ENCODE assay signal across 8 cellular contexts in genomic region chr20:62860391-62860923, GRCh38. TPM values are rescaled to one million over a fixed set of nuclear protein-coding genes. Genes with fewer than 3 reads are reported as not detected.
DNase-seq lines count a peak whose midpoint lies in the region; ATAC-seq and TF ChIP-seq lines count a peak whose summit lies in the region.

No MANE protein-coding gene starts in this region.

- TF ChIP-seq CTCF in AG09309 (IDR thresholded peaks at IDR 0.05; ENCODE audit: control insufficient read depth, insufficient read depth, low read depth, low read length, missing control alignments) (no peak), GM12865 (IDR thresholded peaks at IDR 0.05; ENCODE audit: insufficient read depth, low read depth, low read length, missing control alignments) (no peak), esophagus muscularis mucosa (IDR thresholded peaks at IDR 0.05) (no peak), ovary (IDR thresholded peaks at IDR 0.05) (no peak)

- H3K4me1 ChIP-seq in esophagus muscularis mucosa, result peaks cover 15 to 24% (median 20%) of the 10 kb centered on the region in 4 donors
- peaks cover 7% of the 10 kb centered on the region for H3K4me1 ChIP-seq in ovary (ENCODE audit: insufficient read depth)

- peak overlapping the region; percentile 66 for H3K4me3 ChIP-seq in AG09309 (ENCODE audit: control insufficient read depth, low read depth, low read length)
- H3K4me3 ChIP-seq in GM12865 (ENCODE audit: low read depth, low read length), result peak overlapping the region; percentile 52
- peak overlapping the region; percentile 49 to 76 (median 56) for H3K4me3 ChIP-seq in esophagus muscularis mucosa
- H3K4me3 ChIP-seq in ovary, result peak overlapping the region; percentile 43

- H3K36me3 ChIP-seq in esophagus muscularis mucosa (peaks cover 8 to 18% (median 14%) of the 10 kb centered on the region in 4 donors), ovary (no peaks in the 10 kb centered on the region)

- 31% methylated on average over 9 of the region's 24 CpGs for WGBS in esophagus muscularis mucosa
- WGBS in ovary, 3 donors, result 10 to 12% (median 11%) methylated on average over 23 to 24 of the region's 24 CpGs

- H3K27me3 ChIP-seq in esophagus muscularis mucosa (no peaks in the 10 kb centered on the region), ovary (no peaks in the 10 kb centered on the region)

- H3K27ac ChIP-seq in esophagus muscularis mucosa (replicated peaks in 1 of 4), result no peak overlapping the region
- no peak overlapping the region for H3K27ac ChIP-seq in ovary

- intact Hi-C loops in esophagus muscularis mucosa (cut with DNase I) (no loop called here), ovary (cut with DNase I) (no loop called here)

- TF ChIP-seq POLR2A in esophagus muscularis mucosa (IDR thresholded peaks at IDR 0.05; ENCODE audit: low read depth) (no peak), ovary (IDR thresholded peaks at IDR 0.05) (no peak)

- no peak for ATAC-seq in HG03571 (IDR thresholded peaks at IDR 0.05; ENCODE audit: unreplicated experiment)
- ATAC-seq in HG03139 (IDR thresholded peaks at IDR 0.05; ENCODE audit: unreplicated experiment), result no peak

- TF ChIP-seq EP300 in esophagus muscularis mucosa (IDR thresholded peaks at IDR 0.05) (no peak), ovary (IDR thresholded peaks at IDR 0.05) (no peak)

- no peak for DNase-seq in AG09309 (ENCODE audit: low read depth)
- no peak for DNase-seq in GM12865 (ENCODE audit: low read depth)
- DNase-seq in SK-N-DZ (ENCODE audit: low spot score), result peak; percentile 52
- no peak for DNase-seq in esophagus muscularis mucosa (ENCODE audit: extremely low spot score)
- peak in 1 of 5 donors; percentile 50 for DNase-seq in ovary
- DNase-seq in NCI-H2081 treated with DMSO at 0.1 percent for 48 hours (lab: John Stamatoyannopoulos, UW), result no peak

- no peaks in the 10 kb centered on the region for H3K9me3 ChIP-seq in esophagus muscularis mucosa
- H3K9me3 ChIP-seq in ovary, result no peaks in the 10 kb centered on the region

RNA-seq across cellular contexts. Expression of gene TCFL5, which starts 1.2 kb away (rescaled TPM):
- 17.7 and 18.7 TPM in 2 replicates for polyA plus RNA-seq in SK-N-DZ (2014; cell fraction: cytosol; rRNA removed)
- 12.5 and 14.3 TPM in 2 replicates for polyA plus RNA-seq in SK-N-DZ (2014; cell fraction: nucleus; rRNA removed)
- 10 to 100 TPM; 12.3 to 29.7 (median 18.8) TPM for total RNA-seq in esophagus muscularis mucosa
- total RNA-seq in ovary, result 10 to 100 TPM in 5 of 7 donors, 1 to 10 TPM in 2; 8.5 to 17.9 (median 15.0) TPM
- polyA plus RNA-seq in ovary, result 10 to 100 TPM in 1 of 2 donors, 1 to 10 TPM in 1; 8.1 to 10.5 TPM

RNA-seq across cellular contexts. Expression of gene COL9A3, which starts 43.6 kb away (rescaled TPM):
- polyA plus RNA-seq in SK-N-DZ (2014; cell fraction: cytosol; rRNA removed), result 0.80 and 4.1 TPM in 2 replicates
- 27.0 and 28.9 TPM in 2 replicates for polyA plus RNA-seq in SK-N-DZ (2014; cell fraction: nucleus; rRNA removed)
- total RNA-seq in esophagus muscularis mucosa, result 10 to 100 TPM; 13.4 to 22.9 (median 18.4) TPM
- total RNA-seq in ovary, result 1 to 10 TPM in 5 of 7 donors, under 1 TPM in 1, not detected in 1; 0.83 to 2.6 (median 1.6) TPM
- 1 to 10 TPM in 1 of 2 donors, under 1 TPM in 1; 0.65 to 3.0 TPM for polyA plus RNA-seq in ovary

RNA-seq across cellular contexts. Expression of gene OGFR, which starts 55.8 kb away (rescaled TPM):
- 26.0 and 50.0 TPM in 2 replicates for polyA plus RNA-seq in SK-N-DZ (2014; cell fraction: cytosol; rRNA removed)
- 40.1 and 56.7 TPM in 2 replicates for polyA plus RNA-seq in SK-N-DZ (2014; cell fraction: nucleus; rRNA removed)
- total RNA-seq in esophagus muscularis mucosa, result 10 to 100 TPM; 46.1 to 84.5 (median 62.7) TPM
- total RNA-seq in ovary, result 10 to 100 TPM; 40.3 to 52.9 (median 45.4) TPM
- 10 to 100 TPM; 28.6 to 43.0 TPM for polyA plus RNA-seq in ovary
